In the genomic region with DNA sequence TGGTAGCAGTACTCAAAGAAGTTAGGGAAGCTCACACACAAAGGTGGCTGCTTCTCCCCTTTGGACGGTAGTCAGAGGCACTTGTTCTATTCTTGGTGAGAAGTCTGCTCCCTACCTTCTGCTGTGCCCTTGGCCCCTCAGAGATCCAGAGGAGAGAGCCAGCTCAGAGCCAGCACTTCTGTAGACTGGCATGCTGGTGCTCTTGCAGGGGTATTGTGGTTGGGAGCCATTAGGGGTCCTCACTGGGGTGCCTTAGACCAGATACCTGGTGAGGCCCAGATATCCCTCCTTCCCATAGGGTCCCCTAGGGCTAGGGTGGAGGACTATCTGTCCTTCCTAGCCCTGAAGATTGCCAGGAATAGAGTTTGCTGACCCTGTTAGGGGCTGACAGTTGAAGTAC, we compare ENCODE assay signal across 2 cellular contexts.
TF ChIP-seq lines count a peak whose summit lies in the region.

No MANE protein-coding gene starts in this region.

TF ChIP-seq in HepG2, 621 proteins besides CTCF, POLR2A, EP300 and RAD21 (continued from another document):
- TF ChIP-seq FOXK1 (CRISPR knock-in tag; IDR thresholded peaks at IDR 0.05; ENCODE audit: borderline replicate concordance, low read depth) (no peak), ZNF616 (CRISPR knock-in tag; IDR thresholded peaks at IDR 0.05; ENCODE audit: low read depth) (no peak), SIN3B (IDR thresholded peaks at IDR 0.05; ENCODE audit: low read length) (no peak), FIP1L1 (IDR thresholded peaks at IDR 0.05; ENCODE audit: borderline replicate concordance, insufficient read depth, low read depth, low read length) (no peak), RBM22 (optimal IDR thresholded peaks at IDR 0.05; ENCODE audit: low read length) (no peak), ZNF251 (CRISPR knock-in tag; IDR thresholded peaks at IDR 0.05) (no peak), KDM5B (CRISPR knock-in tag; IDR thresholded peaks at IDR 0.05; ENCODE audit: borderline replicate concordance) (no peak), NFE2L2 (IDR thresholded peaks at IDR 0.05; ENCODE audit: low read length) (no peak), GTF2F1 (IDR thresholded peaks at IDR 0.05; ENCODE audit: low read length) (no peak), SOX13 (IDR thresholded peaks at IDR 0.05) (no peak), SOX13 (CRISPR knock-in tag; conservative IDR thresholded peaks at IDR 0.05 in 1 of 2, IDR thresholded peaks at IDR 0.05 in 1 of 2) (no peak), ZSCAN31 (CRISPR knock-in tag; IDR thresholded peaks at IDR 0.05; ENCODE audit: low read depth) (no peak), KLF11 (CRISPR knock-in tag; IDR thresholded peaks at IDR 0.05) (no peak)
- TF ChIP-seq, protein P1, sequence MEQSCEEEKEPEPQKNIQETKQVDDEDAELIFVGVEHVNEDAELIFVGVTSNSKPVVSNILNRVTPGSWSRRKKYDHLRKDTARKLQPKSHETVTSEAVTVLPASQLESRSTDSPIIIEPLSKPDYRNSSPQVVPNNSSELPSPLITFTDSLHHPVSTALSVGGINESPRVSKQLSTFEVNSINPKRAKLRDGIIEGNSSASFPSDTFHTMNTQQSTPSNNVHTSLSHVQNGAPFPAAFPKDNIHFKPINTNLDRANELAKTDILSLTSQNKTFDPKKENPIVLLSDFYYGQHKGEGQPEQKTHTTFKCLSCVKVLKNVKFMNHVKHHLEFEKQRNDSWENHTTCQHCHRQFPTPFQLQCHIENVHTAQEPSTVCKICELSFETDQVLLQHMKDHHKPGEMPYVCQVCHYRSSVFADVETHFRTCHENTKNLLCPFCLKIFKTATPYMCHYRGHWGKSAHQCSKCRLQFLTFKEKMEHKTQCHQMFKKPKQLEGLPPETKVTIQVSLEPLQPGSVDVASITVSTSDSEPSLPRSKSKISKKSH (CRISPR knock-in tag; IDR thresholded peaks at IDR 0.05; ENCODE audit: borderline replicate concordance), result no peak
- TF ChIP-seq, protein P2, sequence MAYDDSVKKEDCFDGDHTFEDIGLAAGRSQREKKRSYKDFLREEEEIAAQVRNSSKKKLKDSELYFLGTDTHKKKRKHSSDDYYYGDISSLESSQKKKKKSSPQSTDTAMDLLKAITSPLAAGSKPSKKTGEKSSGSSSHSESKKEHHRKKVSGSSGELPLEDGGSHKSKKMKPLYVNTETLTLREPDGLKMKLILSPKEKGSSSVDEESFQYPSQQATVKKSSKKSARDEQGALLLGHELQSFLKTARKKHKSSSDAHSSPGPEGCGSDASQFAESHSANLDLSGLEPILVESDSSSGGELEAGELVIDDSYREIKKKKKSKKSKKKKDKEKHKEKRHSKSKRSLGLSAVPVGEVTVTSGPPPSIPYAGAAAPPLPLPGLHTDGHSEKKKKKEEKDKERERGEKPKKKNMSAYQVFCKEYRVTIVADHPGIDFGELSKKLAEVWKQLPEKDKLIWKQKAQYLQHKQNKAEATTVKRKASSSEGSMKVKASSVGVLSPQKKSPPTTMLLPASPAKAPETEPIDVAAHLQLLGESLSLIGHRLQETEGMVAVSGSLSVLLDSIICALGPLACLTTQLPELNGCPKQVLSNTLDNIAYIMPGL (CRISPR knock-in tag; IDR thresholded peaks at IDR 0.05; ENCODE audit: borderline replicate concordance in 1 of 2, low read depth in 1 of 2), result no peak
- TF ChIP-seq, protein P3, sequence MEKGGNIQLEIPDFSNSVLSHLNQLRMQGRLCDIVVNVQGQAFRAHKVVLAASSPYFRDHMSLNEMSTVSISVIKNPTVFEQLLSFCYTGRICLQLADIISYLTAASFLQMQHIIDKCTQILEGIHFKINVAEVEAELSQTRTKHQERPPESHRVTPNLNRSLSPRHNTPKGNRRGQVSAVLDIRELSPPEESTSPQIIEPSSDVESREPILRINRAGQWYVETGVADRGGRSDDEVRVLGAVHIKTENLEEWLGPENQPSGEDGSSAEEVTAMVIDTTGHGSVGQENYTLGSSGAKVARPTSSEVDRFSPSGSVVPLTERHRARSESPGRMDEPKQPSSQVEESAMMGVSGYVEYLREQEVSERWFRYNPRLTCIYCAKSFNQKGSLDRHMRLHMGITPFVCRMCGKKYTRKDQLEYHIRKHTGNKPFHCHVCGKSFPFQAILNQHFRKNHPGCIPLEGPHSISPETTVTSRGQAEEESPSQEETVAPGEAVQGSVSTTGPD (CRISPR knock-in tag; IDR thresholded peaks at IDR 0.05), result no peak
- TF ChIP-seq, protein P4, sequence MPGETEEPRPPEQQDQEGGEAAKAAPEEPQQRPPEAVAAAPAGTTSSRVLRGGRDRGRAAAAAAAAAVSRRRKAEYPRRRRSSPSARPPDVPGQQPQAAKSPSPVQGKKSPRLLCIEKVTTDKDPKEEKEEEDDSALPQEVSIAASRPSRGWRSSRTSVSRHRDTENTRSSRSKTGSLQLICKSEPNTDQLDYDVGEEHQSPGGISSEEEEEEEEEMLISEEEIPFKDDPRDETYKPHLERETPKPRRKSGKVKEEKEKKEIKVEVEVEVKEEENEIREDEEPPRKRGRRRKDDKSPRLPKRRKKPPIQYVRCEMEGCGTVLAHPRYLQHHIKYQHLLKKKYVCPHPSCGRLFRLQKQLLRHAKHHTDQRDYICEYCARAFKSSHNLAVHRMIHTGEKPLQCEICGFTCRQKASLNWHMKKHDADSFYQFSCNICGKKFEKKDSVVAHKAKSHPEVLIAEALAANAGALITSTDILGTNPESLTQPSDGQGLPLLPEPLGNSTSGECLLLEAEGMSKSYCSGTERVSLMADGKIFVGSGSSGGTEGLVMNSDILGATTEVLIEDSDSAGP (CRISPR knock-in tag; IDR thresholded peaks at IDR 0.05; ENCODE audit: borderline replicate concordance), result no peak
TF ChIP-seq in HepG2: peak in this region for 0.

TF ChIP-seq in HEK293T, 16 proteins besides CTCF, POLR2A, EP300 and RAD21 (continued from another document):
- TF ChIP-seq, protein P5, sequence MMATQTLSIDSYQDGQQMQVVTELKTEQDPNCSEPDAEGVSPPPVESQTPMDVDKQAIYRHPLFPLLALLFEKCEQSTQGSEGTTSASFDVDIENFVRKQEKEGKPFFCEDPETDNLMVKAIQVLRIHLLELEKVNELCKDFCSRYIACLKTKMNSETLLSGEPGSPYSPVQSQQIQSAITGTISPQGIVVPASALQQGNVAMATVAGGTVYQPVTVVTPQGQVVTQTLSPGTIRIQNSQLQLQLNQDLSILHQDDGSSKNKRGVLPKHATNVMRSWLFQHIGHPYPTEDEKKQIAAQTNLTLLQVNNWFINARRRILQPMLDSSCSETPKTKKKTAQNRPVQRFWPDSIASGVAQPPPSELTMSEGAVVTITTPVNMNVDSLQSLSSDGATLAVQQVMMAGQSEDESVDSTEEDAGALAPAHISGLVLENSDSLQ (IDR thresholded peaks at IDR 0.05), result no peak
- TF ChIP-seq SUZ12 (IDR thresholded peaks at IDR 0.05) (no peak), FOXK2 (IDR thresholded peaks at IDR 0.05) (no peak), CTBP1 (IDR thresholded peaks at IDR 0.05; ENCODE audit: borderline replicate concordance) (no peak)
